In genomic region chr1:154404511-154404931, GRCh38 we compare ENCODE assay signal across 8 cellular contexts. TPM values are rescaled to one million over a fixed set of nuclear protein-coding genes. Genes with fewer than 3 reads are reported as not detected.
DNase-seq lines count a peak whose midpoint lies in the region; ATAC-seq and TF ChIP-seq lines count a peak whose summit lies in the region.

No MANE protein-coding gene starts in this region.

- H3K4me1 Mint-ChIP-seq in T-helper 17 cell (peaks cover 55% of the 10 kb centered on the region), glutamatergic neuron (ENCODE audit: low read depth, unreplicated experiment) (no peaks in the 10 kb centered on the region)
- H3K4me1 Mint-ChIP-seq in stimulated activated naive CD8-positive, alpha-beta T cell treated with anti-CD3 and anti-CD28 coated beads, Interleukin-15, Interleukin-2, amounts not matched to agents 100 ng/mL and 50 ng/mL, for 24 hours (ENCODE audit: low read depth), result peaks cover 76% of the 10 kb centered on the region

- peaks cover 3% of the 10 kb centered on the region for H3K9me3 Mint-ChIP-seq in glutamatergic neuron (ENCODE audit: unreplicated experiment)
- H3K9me3 Mint-ChIP-seq in stimulated activated naive CD8-positive, alpha-beta T cell treated with anti-CD3 and anti-CD28 coated beads, Interleukin-15, Interleukin-2, amounts not matched to agents 100 ng/mL and 50 ng/mL, for 24 hours, result no peaks in the 10 kb centered on the region

- peaks cover 2% of the 10 kb centered on the region for H3K36me3 Mint-ChIP-seq in T-helper 17 cell (ENCODE audit: low read depth)
- no peaks in the 10 kb centered on the region for H3K36me3 Mint-ChIP-seq in glutamatergic neuron (ENCODE audit: unreplicated experiment)
- no peaks in the 10 kb centered on the region for H3K36me3 Mint-ChIP-seq in stimulated activated naive CD8-positive, alpha-beta T cell treated with anti-CD3 and anti-CD28 coated beads, Interleukin-15, Interleukin-2, amounts not matched to agents 100 ng/mL and 50 ng/mL, for 24 hours (ENCODE audit: low read depth)

- H3K27me3 Mint-ChIP-seq in T-helper 17 cell (no peaks in the 10 kb centered on the region), glutamatergic neuron (ENCODE audit: unreplicated experiment) (peaks cover 10% of the 10 kb centered on the region)
- no peaks in the 10 kb centered on the region for H3K27me3 Mint-ChIP-seq in stimulated activated naive CD8-positive, alpha-beta T cell treated with anti-CD3 and anti-CD28 coated beads, Interleukin-15, Interleukin-2, amounts not matched to agents 100 ng/mL and 50 ng/mL, for 24 hours

- no peak for TF ChIP-seq CTCF in glutamatergic neuron (IDR thresholded peaks at IDR 0.05; ENCODE audit: partially characterized antibody, unreplicated experiment)

- H3K4me3 Mint-ChIP-seq in T-helper 17 cell, result peak overlapping the region; percentile 98
- H3K4me3 Mint-ChIP-seq in glutamatergic neuron (ENCODE audit: unreplicated experiment), result peak overlapping the region; percentile 46
- H3K4me3 Mint-ChIP-seq in stimulated activated naive CD8-positive, alpha-beta T cell treated with anti-CD3 and anti-CD28 coated beads, Interleukin-15, Interleukin-2, amounts not matched to agents 100 ng/mL and 50 ng/mL, for 24 hours, result peak overlapping the region; percentile 74

- H3K27ac Mint-ChIP-seq in T-helper 17 cell (peak overlapping the region; percentile 98), glutamatergic neuron (ENCODE audit: unreplicated experiment) (no peak overlapping the region)
- no peak overlapping the region for H3K27ac Mint-ChIP-seq in stimulated activated naive CD8-positive, alpha-beta T cell treated with anti-CD3 and anti-CD28 coated beads, Interleukin-15, Interleukin-2, amounts not matched to agents 100 ng/mL and 50 ng/mL, for 24 hours

- H3K9me3 ChIP-seq in T-helper 17 cell (ENCODE audit: control insufficient read depth, low read length, poor library complexity, severe bottlenecking), result no peaks in the 10 kb centered on the region

- ATAC-seq in T-helper 17 cell (peak; percentile 20), GM19397 (IDR thresholded peaks at IDR 0.05; ENCODE audit: unreplicated experiment) (no peak), HG03095 (IDR thresholded peaks at IDR 0.05; ENCODE audit: unreplicated experiment) (no peak)

- DNase-seq in DMS53 (lab: John Stamatoyannopoulos, UW) (peak; percentile 65), DMS53 treated with DMSO at 0.1 percent for 48 hours (lab: John Stamatoyannopoulos, UW; ENCODE audit: unreplicated experiment) (no peak), T-helper 17 cell (no peak), glutamatergic neuron (no peak), LoVo (ENCODE audit: low spot score) (no peak)

RNA-seq across cellular contexts. Expression of gene IL6R, which starts 0.6 kb away (rescaled TPM):
- total RNA-seq in T-helper 17 cell (10 to 100 TPM; 72.8 to 79.0 TPM), glutamatergic neuron (ENCODE audit: unreplicated experiment) (1.6 TPM)

Comparison
In these comparisons a context has a peak if more than half of its experiments do, and no peak if none do; other contexts are left out.
1. H3K4me3 Mint-ChIP-seq: peak in every context shown above with its lines; median percentile 98 in T-helper 17 cell; 74 in stimulated activated naive CD8-positive, alpha-beta T cell treated with anti-CD3 and anti-CD28 coated beads, Interleukin-15, Interleukin-2, amounts not matched to agents 100 ng/mL and 50 ng/mL, for 24 hours; 46 in glutamatergic neuron.
2. RNA of gene IL6R, which starts 0.6 kb away (total RNA-seq): 72.8 to 79.0 TPM in T-helper 17 cell; 1.6 TPM in glutamatergic neuron (single experiment); every median in the first group is over 10 times any median in the second.